Comparison of ENCODE assay signal across 4 cellular contexts in the genomic region with DNA sequence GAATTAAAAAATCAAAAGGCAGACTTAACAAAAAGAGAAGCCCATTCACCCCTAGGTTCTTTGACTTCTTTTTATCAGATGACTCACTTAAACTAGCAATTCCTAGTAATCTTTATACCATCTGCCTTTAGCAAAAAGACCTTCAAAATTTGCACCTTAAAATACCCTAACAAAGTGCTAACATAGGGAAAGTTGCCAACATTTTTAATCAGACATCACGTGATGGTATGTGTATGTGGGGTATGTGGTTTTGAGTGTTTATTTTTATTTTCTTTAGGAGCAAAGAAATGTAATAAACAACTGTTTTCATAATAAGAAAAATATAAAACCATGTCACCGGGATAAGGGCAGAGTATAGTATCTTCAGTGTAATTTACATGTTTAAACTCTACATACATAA. TPM values are rescaled to one million over a fixed set of nuclear protein-coding genes. Genes with fewer than 3 reads are reported as not detected.
"Had no signal": no experiment of that assay in that cellular context is flagged by ENCODE, and none has a peak within 500 bp of the region (broad histone marks: within the 10 kb centered on the region; RNA-seq: fewer than 3 reads in every experiment).

No MANE protein-coding gene starts in this region.

RNA-seq across cellular contexts. Expression of gene ANKRD18B, which starts 30.2 kb away (rescaled TPM):
- total RNA-seq: omental fat pad, transverse colon had no signal
- polyA plus RNA-seq: naive thymus-derived CD8-positive, alpha-beta T cell; smooth muscle cell had no signal
